11 cellular contexts compared by ENCODE assay signal in the genomic region with DNA sequence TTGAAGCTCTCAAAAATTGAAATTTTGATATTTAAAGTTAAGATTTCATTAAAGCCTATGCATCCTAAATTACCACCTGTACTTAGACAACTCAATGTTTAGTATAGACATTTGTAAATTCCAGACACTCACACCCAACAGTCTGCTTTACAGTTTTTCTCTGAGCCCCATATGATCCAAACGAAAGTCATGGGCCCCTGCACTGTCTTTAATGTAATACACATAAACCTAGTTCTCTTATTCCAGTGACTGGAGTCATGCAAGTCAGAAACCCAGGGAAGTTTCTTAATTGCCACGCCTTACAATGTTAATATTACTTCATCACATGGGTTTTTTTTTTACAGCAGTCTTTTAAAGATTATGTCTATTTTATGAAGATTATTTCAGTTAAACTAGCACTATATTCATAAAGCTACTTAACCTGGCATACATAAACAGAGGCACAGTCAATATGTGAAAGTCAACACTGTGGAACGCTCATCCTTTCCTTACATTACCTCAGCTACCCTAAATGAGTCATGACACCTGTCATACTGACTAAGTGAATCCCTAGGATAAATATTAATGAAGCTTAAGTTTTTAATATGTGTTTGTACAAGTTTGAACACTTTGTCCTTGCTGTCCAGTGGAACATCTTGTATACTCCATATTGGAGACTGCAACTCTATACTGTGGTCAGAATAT.
DNase-seq lines count a peak whose midpoint lies in the region; ATAC-seq, FAIRE-seq and TF ChIP-seq lines count a peak whose summit lies in the region.
"Had no signal": no experiment of that assay in that cellular context is flagged by ENCODE, and none has a peak within 500 bp of the region (broad histone marks: within the 10 kb centered on the region; RNA-seq: fewer than 3 reads in every experiment).

No MANE protein-coding gene starts in this region.

- dilution Hi-C loops in keratinocyte (cut with MboI; ENCODE audit: extremely low pct_ligation_motif_present, low sequenced_read_pairs) = no loop called here

- TF ChIP-seq CTCF in HCT116 (IDR thresholded peaks at IDR 0.05 in 2 of 3, conservative IDR thresholded peaks at IDR 0.05 in 1 of 3; ENCODE audit: borderline replicate concordance in 1 of 3, insufficient read depth in 1 of 3, low read depth in 2 of 3, low read length in 2 of 3) = no peak
- TF ChIP-seq CTCF in keratinocyte (optimal IDR thresholded peaks at IDR 0.05 in 1 of 3, IDR thresholded peaks at IDR 0.05 in 1 of 3, conservative IDR thresholded peaks at IDR 0.05 in 1 of 3; ENCODE audit: extremely low read depth in 1 of 3, insufficient read depth in 2 of 3, low read length in 3 of 3) = no peak
- no peak for TF ChIP-seq CTCF in mucosa of descending colon (IDR thresholded peaks at IDR 0.05)

- no peak for TF ChIP-seq RAD21 in HCT116 (IDR thresholded peaks at IDR 0.05; ENCODE audit: low read depth)

- H3K4me2 ChIP-seq in HCT116 (ENCODE audit: low read length) (no peak overlapping the region), keratinocyte (ENCODE audit: control insufficient read depth, extremely low read depth, insufficient read depth, low read depth, low read length) (peak overlapping the region; percentile 45)

- RAD21 ChIA-PET in HCT116 (lab: Charles Lee; ENCODE audit: low non-redundant PET in 1 of 2, low total read pairs in 2 of 2, uncharacterized antibody in 2 of 2, unreplicated experiment in 2 of 2) = no interaction called here

- no peak overlapping the region for H3K9ac ChIP-seq in HCT116 (ENCODE audit: low read length)
- H3K9ac ChIP-seq in keratinocyte (ENCODE audit: control insufficient read depth, extremely low read depth, insufficient read depth, low read length) = no peak overlapping the region

- peak; percentile 72 for ATAC-seq in GM18861 (IDR thresholded peaks at IDR 0.05; ENCODE audit: unreplicated experiment)
- ATAC-seq in HCT116 = no peak
- peak; percentile 74 for ATAC-seq in HG03460 (IDR thresholded peaks at IDR 0.05; ENCODE audit: unreplicated experiment)
- no peak for ATAC-seq in mucosa of descending colon
- ATAC-seq: naive thymus-derived CD8-positive, alpha-beta T cell had no signal

- BruUV-seq in HCT116 (replicated peaks; lab: Mats Ljungman, UMichigan) = no TSS peak

- no peaks in the 10 kb centered on the region for H3K79me2 ChIP-seq in HCT116 (ENCODE audit: insufficient read depth, low read length)
- H3K79me2 ChIP-seq in keratinocyte (ENCODE audit: control insufficient read depth, insufficient read depth, low read length) = no peaks in the 10 kb centered on the region

- H2AFZ ChIP-seq in HCT116 (ENCODE audit: low read depth, low read length, poor library complexity, severe bottlenecking) (no peak overlapping the region), keratinocyte (ENCODE audit: control insufficient read depth, low read length) (no peak overlapping the region)

- no peaks in the 10 kb centered on the region for H3K36me3 ChIP-seq in HCT116 (ENCODE audit: control insufficient read depth in 1 of 2, insufficient read depth in 2 of 2, low read length in 2 of 2)
- no peaks in the 10 kb centered on the region for H3K36me3 ChIP-seq in keratinocyte (ENCODE audit: control insufficient read depth in 2 of 2, extremely low read depth in 1 of 2, insufficient read depth in 2 of 2, low read length in 2 of 2)
- no peaks in the 10 kb centered on the region for H3K36me3 ChIP-seq in mucosa of descending colon (ENCODE audit: low read depth)
- H3K36me3 ChIP-seq: stomach had no signal

- POLR2A ChIA-PET in HCT116 (lab: Charles Lee) = no interaction called here

- H4K20me1 ChIP-seq in HCT116 (ENCODE audit: insufficient read depth) (no peaks in the 10 kb centered on the region), keratinocyte (ENCODE audit: control insufficient read depth, extremely low read depth, insufficient read depth, low read length) (no peaks in the 10 kb centered on the region)

- intact Hi-C loops in HCT116 (cut with micrococcal nuclease) (no loop called here), mucosa of descending colon (cut with DNase I, micrococcal nuclease) (no loop called here)

- peak; percentile 95 for FAIRE-seq in keratinocyte (lab: Jason Lieb, UNC)

- TF ChIP-seq POLR2A in HCT116 (IDR thresholded peaks at IDR 0.05; ENCODE audit: borderline replicate concordance, extremely low read depth, insufficient read depth, insufficient read length) = no peak

- H3K9me2 ChIP-seq in HCT116 (ENCODE audit: insufficient read depth) = no peaks in the 10 kb centered on the region

- H3K27me3 ChIP-seq in HCT116 (ENCODE audit: insufficient read depth, low read length) (no peaks in the 10 kb centered on the region), keratinocyte (ENCODE audit: control insufficient read depth, extremely low read depth, insufficient read depth, low read length) (no peaks in the 10 kb centered on the region)
- H3K27me3 ChIP-seq: stomach had no signal

- DNase-seq in HCT116 (ENCODE audit: low read depth, low spot score) = no peak
- DNase-seq in keratinocyte (ENCODE audit: low read depth, low spot score) = peak; percentile 59
- DNase-seq in mucosa of descending colon = no peak
- DNase-seq in NCI-H2107 (lab: John Stamatoyannopoulos, UW) = no peak
- DNase-seq in NOMO-1 treated with DMSO at 0.1 percent for 48 hours (lab: John Stamatoyannopoulos, UW; ENCODE audit: unreplicated experiment) = no peak
- DNase-seq: activated effector memory CD4-positive, alpha-beta T cell treated with anti-CD3 and anti-CD28 coated beads, Interleukin-2, amount 50 U/mL, for 16 hours; naive thymus-derived CD8-positive, alpha-beta T cell; NCI-H2029; stomach had no signal

- H3K9me3 ChIP-seq in HCT116 (ENCODE audit: control insufficient read depth in 1 of 2, insufficient read depth in 1 of 2, low read depth in 1 of 2, low read length in 2 of 2) = no peaks in the 10 kb centered on the region
- no peaks in the 10 kb centered on the region for H3K9me3 ChIP-seq in keratinocyte (ENCODE audit: control insufficient read depth, low read depth, low read length)
- H3K9me3 ChIP-seq in mucosa of descending colon = no peaks in the 10 kb centered on the region
- H3K9me3 ChIP-seq: stomach had no signal

- H3K4me1 ChIP-seq in HCT116 (ENCODE audit: control insufficient read depth in 1 of 2, insufficient read depth in 2 of 2, low read length in 2 of 2) (no peaks in the 10 kb centered on the region), keratinocyte (ENCODE audit: control insufficient read depth, extremely low read depth, insufficient read depth, low read length) (peaks cover 11% of the 10 kb centered on the region), mucosa of descending colon (ENCODE audit: low read depth) (no peaks in the 10 kb centered on the region)
- H3K4me1 ChIP-seq: stomach had no signal

- CTCF ChIA-PET in HCT116 (lab: Charles Lee) = interaction anchor here (2.5 kb wide), 1 partner anchor 20 kb away, joined by 7 read pairs; no protein-coding TSS in a partner anchor

- H3K9me1 ChIP-seq in keratinocyte (ENCODE audit: control insufficient read depth, extremely low read depth, insufficient read depth, low read length) = no peaks in the 10 kb centered on the region

- H3K4me3 ChIP-seq in HCT116 (replicated peaks in 1 of 2; ENCODE audit: low read depth in 1 of 2, low read length in 2 of 2) (no peak overlapping the region), keratinocyte (ENCODE audit: control insufficient read depth in 2 of 3, extremely low read depth in 1 of 3, insufficient read depth in 2 of 3, low read depth in 1 of 3, low read length in 3 of 3) (no peak overlapping the region), mucosa of descending colon (no peak overlapping the region)
- H3K4me3 ChIP-seq: stomach had no signal

- no peak overlapping the region for H3K27ac ChIP-seq in HCT116 (ENCODE audit: low read depth, low read length)
- peak overlapping the region; percentile 74 for H3K27ac ChIP-seq in keratinocyte (ENCODE audit: control insufficient read depth, insufficient read depth, low read length)
- H3K27ac ChIP-seq: stomach had no signal

TF ChIP-seq in HCT116, 20 proteins besides CTCF, POLR2A, EP300 and RAD21 (continues in another document):
- TF ChIP-seq ZNF274 (IDR thresholded peaks at IDR 0.05; ENCODE audit: low read depth, low read length) = no peak
- TF ChIP-seq SP1 (IDR thresholded peaks at IDR 0.05; ENCODE audit: low read depth) = 0 out of 2 replicates have a peak, but pooled peaks have one; percentile 15
- no peak for TF ChIP-seq YY1 (IDR thresholded peaks at IDR 0.05; ENCODE audit: extremely low read depth, insufficient replicate concordance, low read depth, low read length)
- TF ChIP-seq JUND (IDR thresholded peaks at IDR 0.05) = peak; percentile 58
- TF ChIP-seq EZH2phosphoT487 (IDR thresholded peaks at IDR 0.05; ENCODE audit: borderline replicate concordance) = no peak
- TF ChIP-seq EGR1 (IDR thresholded peaks at IDR 0.05; ENCODE audit: low read depth) = no peak
- no peak for TF ChIP-seq EZH2 (IDR thresholded peaks at IDR 0.05)
- no peak for TF ChIP-seq SIN3A (IDR thresholded peaks at IDR 0.05; ENCODE audit: low read depth)
- TF ChIP-seq ZFX (IDR thresholded peaks at IDR 0.05) = no peak
- TF ChIP-seq CEBPB (IDR thresholded peaks at IDR 0.05; ENCODE audit: low read depth) = no peak
- TF ChIP-seq, protein P1, sequence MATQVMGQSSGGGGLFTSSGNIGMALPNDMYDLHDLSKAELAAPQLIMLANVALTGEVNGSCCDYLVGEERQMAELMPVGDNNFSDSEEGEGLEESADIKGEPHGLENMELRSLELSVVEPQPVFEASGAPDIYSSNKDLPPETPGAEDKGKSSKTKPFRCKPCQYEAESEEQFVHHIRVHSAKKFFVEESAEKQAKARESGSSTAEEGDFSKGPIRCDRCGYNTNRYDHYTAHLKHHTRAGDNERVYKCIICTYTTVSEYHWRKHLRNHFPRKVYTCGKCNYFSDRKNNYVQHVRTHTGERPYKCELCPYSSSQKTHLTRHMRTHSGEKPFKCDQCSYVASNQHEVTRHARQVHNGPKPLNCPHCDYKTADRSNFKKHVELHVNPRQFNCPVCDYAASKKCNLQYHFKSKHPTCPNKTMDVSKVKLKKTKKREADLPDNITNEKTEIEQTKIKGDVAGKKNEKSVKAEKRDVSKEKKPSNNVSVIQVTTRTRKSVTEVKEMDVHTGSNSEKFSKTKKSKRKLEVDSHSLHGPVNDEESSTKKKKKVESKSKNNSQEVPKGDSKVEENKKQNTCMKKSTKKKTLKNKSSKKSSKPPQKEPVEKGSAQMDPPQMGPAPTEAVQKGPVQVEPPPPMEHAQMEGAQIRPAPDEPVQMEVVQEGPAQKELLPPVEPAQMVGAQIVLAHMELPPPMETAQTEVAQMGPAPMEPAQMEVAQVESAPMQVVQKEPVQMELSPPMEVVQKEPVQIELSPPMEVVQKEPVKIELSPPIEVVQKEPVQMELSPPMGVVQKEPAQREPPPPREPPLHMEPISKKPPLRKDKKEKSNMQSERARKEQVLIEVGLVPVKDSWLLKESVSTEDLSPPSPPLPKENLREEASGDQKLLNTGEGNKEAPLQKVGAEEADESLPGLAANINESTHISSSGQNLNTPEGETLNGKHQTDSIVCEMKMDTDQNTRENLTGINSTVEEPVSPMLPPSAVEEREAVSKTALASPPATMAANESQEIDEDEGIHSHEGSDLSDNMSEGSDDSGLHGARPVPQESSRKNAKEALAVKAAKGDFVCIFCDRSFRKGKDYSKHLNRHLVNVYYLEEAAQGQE (IDR thresholded peaks at IDR 0.05; ENCODE audit: low read depth) = no peak
- TF ChIP-seq SRF (IDR thresholded peaks at IDR 0.05; ENCODE audit: low read depth) = no peak

Comparison
In these comparisons a context has a peak if more than half of its experiments do, and no peak if none do; other contexts are left out.
1. ATAC-seq: peak in GM18861 (single experiment) and HG03460 (single experiment); none in HCT116 (single experiment) and mucosa of descending colon (single experiment).